In genomic region chr13:20247963-20248362, GRCh38 we compare ENCODE assay signal across 30 cellular contexts. TPM values are rescaled to one million over a fixed set of nuclear protein-coding genes. Genes with fewer than 3 reads are reported as not detected.
"Had no signal": no experiment of that assay in that cellular context is flagged by ENCODE, and none has a peak within 500 bp of the region (broad histone marks: within the 10 kb centered on the region; RNA-seq: fewer than 3 reads in every experiment).

No MANE protein-coding gene starts in this region.

- H3K27me3 Mint-ChIP-seq: activated naive CD8-positive, alpha-beta T cell; activated T-cell treated with anti-CD3 and anti-CD28 coated beads, Interleukin-2, amount 50 U/mL, for 24 hours had no signal

- H3K27me3 ChIP-seq: brain microvascular endothelial cell, dorsolateral prefrontal cortex had no signal

- H3K27ac ChIP-seq: brain microvascular endothelial cell, coronary artery, dorsolateral prefrontal cortex, VCaP had no signal

- H3K27ac Mint-ChIP-seq: activated CD4-positive, alpha-beta memory T cell treated with anti-CD3 and anti-CD28 coated beads, Interleukin-2, amount 10 ng/mL, durations not matched to agents 7 days and 5 days; activated CD4-positive, alpha-beta T cell treated with anti-CD3 and anti-CD28 coated beads, Interleukin-2, amount 10 ng/mL, durations not matched to agents 7 days and 5 days; activated naive CD8-positive, alpha-beta T cell; activated T-cell treated with anti-CD3 and anti-CD28 coated beads, Interleukin-2, amount 50 U/mL, for 24 hours; activated T-cell treated with anti-CD3 and anti-CD28 coated beads, Interleukin-2, amount 50 U/mL, for 72 hours; dendritic cell treated with granulocyte-macrophage colony-stimulating factor and Interleukin-4, amounts not matched to agents 40 ng/mL and 50 ng/mL, for 4 days; endodermal cell; WTC11 had no signal

- DNase-seq: activated CD4-positive, alpha-beta memory T cell treated with anti-CD3 and anti-CD28 coated beads, Interleukin-2, amount 10 ng/mL, durations not matched to agents 7 days and 5 days; activated CD4-positive, alpha-beta T cell treated with anti-CD3 and anti-CD28 coated beads for 1 hour; activated CD4-positive, alpha-beta T cell treated with anti-CD3 and anti-CD28 coated beads for 4 hours; activated CD4-positive, alpha-beta T cell treated with anti-CD3 and anti-CD28 coated beads, Interleukin-2, amount 10 ng/mL, durations not matched to agents 7 days and 5 days; activated CD4-positive, alpha-beta T cell treated with anti-CD3 and anti-CD28 coated beads, Interleukin-2, amount 50 U/mL, for 4 hours; activated CD8-positive, alpha-beta memory T cell treated with anti-CD3 and anti-CD28 coated beads, Interleukin-2, amount 50 U/mL, for 48 hours; activated gamma-delta T cell treated with Interleukin-2 at 50 U/mL for 16 hours; activated naive CD4-positive, alpha-beta T cell treated with anti-CD3 and anti-CD28 coated beads, Interleukin-2, amount 50 U/mL, for 16 hours; activated naive CD4-positive, alpha-beta T cell treated with Interleukin-2 at 50 U/mL for 16 hours; activated T-cell treated with anti-CD3 and anti-CD28 coated beads for 4 hours; activated T-cell treated with anti-CD3 and anti-CD28 coated beads, Interleukin-2, amount 50 U/mL, for 24 hours; activated T-cell treated with anti-CD3 and anti-CD28 coated beads, Interleukin-2, amount 50 U/mL, for 72 hours; brain microvascular endothelial cell; dorsolateral prefrontal cortex; effector memory CD4-positive, alpha-beta T cell; endodermal cell; erythroblast; esophagus squamous epithelium; head of caudate nucleus; T-helper 2 cell had no signal

- H3K4me1 Mint-ChIP-seq: activated CD4-positive, alpha-beta memory T cell treated with anti-CD3 and anti-CD28 coated beads, Interleukin-2, amount 10 ng/mL, durations not matched to agents 7 days and 5 days; central memory CD8-positive, alpha-beta T cell; endodermal cell; WTC11 had no signal

- ATAC-seq: activated T-cell treated with anti-CD3 and anti-CD28 coated beads, Interleukin-2, amount 50 U/mL, for 72 hours; WTC11 had no signal

- H3K4me3 Mint-ChIP-seq: activated CD4-positive, alpha-beta memory T cell treated with anti-CD3 and anti-CD28 coated beads, Interleukin-2, amount 10 ng/mL, durations not matched to agents 7 days and 5 days; activated CD4-positive, alpha-beta T cell treated with anti-CD3 and anti-CD28 coated beads, Interleukin-2, amount 10 ng/mL, durations not matched to agents 7 days and 5 days; activated naive CD8-positive, alpha-beta T cell; activated T-cell treated with anti-CD3 and anti-CD28 coated beads, Interleukin-2, amount 50 U/mL, for 24 hours; activated T-cell treated with anti-CD3 and anti-CD28 coated beads, Interleukin-2, amount 50 U/mL, for 72 hours; central memory CD8-positive, alpha-beta T cell; dendritic cell treated with granulocyte-macrophage colony-stimulating factor and Interleukin-4, amounts not matched to agents 40 ng/mL and 50 ng/mL, for 4 days; endodermal cell; WTC11 had no signal

- H3K9me3 Mint-ChIP-seq: activated CD4-positive, alpha-beta memory T cell treated with anti-CD3 and anti-CD28 coated beads, Interleukin-2, amount 10 ng/mL, durations not matched to agents 7 days and 5 days; activated CD4-positive, alpha-beta T cell treated with anti-CD3 and anti-CD28 coated beads, Interleukin-2, amount 10 ng/mL, durations not matched to agents 7 days and 5 days; activated T-cell treated with anti-CD3 and anti-CD28 coated beads, Interleukin-2, amount 50 U/mL, for 24 hours; central memory CD8-positive, alpha-beta T cell; dendritic cell treated with granulocyte-macrophage colony-stimulating factor and Interleukin-4, amounts not matched to agents 40 ng/mL and 50 ng/mL, for 4 days had no signal

RNA-seq across cellular contexts. Expression of gene GJB6, which starts 15.8 kb away (rescaled TPM):
- total RNA-seq: astrocyte, cardiac septum, endodermal cell, fibroblast of lung, fibroblast of villous mesenchyme, WTC11 had no signal
- polyA plus RNA-seq: fibroblast of lung had no signal

RNA-seq across cellular contexts. Expression of gene GJB2, which starts 55.2 kb away (rescaled TPM):
- total RNA-seq: fibroblast of lung, fibroblast of villous mesenchyme had no signal
